In genomic region chr17:60086822-60087591, GRCh38 we compare ENCODE assay signal across 14 cellular contexts. TPM values are rescaled to one million over a fixed set of nuclear protein-coding genes. Genes with fewer than 3 reads are reported as not detected.
DNase-seq lines count a peak whose midpoint lies in the region; ATAC-seq, FAIRE-seq and TF ChIP-seq lines count a peak whose summit lies in the region.
"Had no signal": no experiment of that assay in that cellular context is flagged by ENCODE, and none has a peak within 500 bp of the region (broad histone marks: within the 10 kb centered on the region; RNA-seq: fewer than 3 reads in every experiment).

No MANE protein-coding gene starts in this region.

- peaks cover 0 to 4% of the 10 kb centered on the region in 2 donors for H3K36me3 Mint-ChIP-seq in CD14-positive monocyte

- H3K4me3 ChIP-seq in NB4 (ENCODE audit: low read depth, low read length) (no peak overlapping the region), bronchial epithelial cell (ENCODE audit: low read depth, low read length) (peak overlapping the region; percentile 3), lung (no peak overlapping the region), dorsolateral prefrontal cortex (peak overlapping the region in 4 of 59 donors; percentile 1 to 37 (median 12))
- H3K4me3 ChIP-seq: gastrocnemius medialis, PC-9 had no signal

- no peak for ATAC-seq in lung (ENCODE audit: insufficient read depth, low FRiP score)
- no peak for ATAC-seq in HG02938 (IDR thresholded peaks at IDR 0.05; ENCODE audit: unreplicated experiment)
- ATAC-seq: activated CD4-positive, alpha-beta T cell treated with anti-CD3 and anti-CD28 coated beads for 36 hours; gastrocnemius medialis had no signal

- TF ChIP-seq CTCF in CD14-positive monocyte (IDR thresholded peaks at IDR 0.05) (no peak), NB4 (IDR thresholded peaks at IDR 0.05; ENCODE audit: low read depth, low read length) (no peak), bronchial epithelial cell (IDR thresholded peaks at IDR 0.05; ENCODE audit: insufficient read depth, low read length, severe bottlenecking) (no peak), lung (IDR thresholded peaks at IDR 0.05; ENCODE audit: control extremely low read depth, extremely low read depth) (no peak), dorsolateral prefrontal cortex (IDR thresholded peaks at IDR 0.05 in 54 of 56, conservative IDR thresholded peaks at IDR 0.05 in 2 of 56; ENCODE audit: low read depth in 1 of 56, partially characterized antibody in 56 of 56) (no peak)

- peak overlapping the region; percentile 13 to 89 (median 79) for H3K27ac Mint-ChIP-seq in CD14-positive monocyte
- H3K27ac Mint-ChIP-seq: activated CD4-positive, alpha-beta T cell treated with anti-CD3 and anti-CD28 coated beads for 36 hours had no signal

- no peak for FAIRE-seq in bronchial epithelial cell (lab: Jason Lieb, UNC)

- H3K27me3 Mint-ChIP-seq in CD14-positive monocyte (ENCODE audit: low read depth in 3 of 3) = peaks cover 0 to 4% (median 0%) of the 10 kb centered on the region in 3 donors

- peaks cover 0 to 2% of the 10 kb centered on the region in 2 donors for H3K4me1 ChIP-seq in lung (ENCODE audit: control insufficient read depth in 2 of 2, insufficient read depth in 2 of 2, low read length in 2 of 2)
- H3K4me1 ChIP-seq: gastrocnemius medialis had no signal

- no peaks in the 10 kb centered on the region for H3K9me3 Mint-ChIP-seq in CD14-positive monocyte

- 52 to 54% methylated on average over 6 of the region's 6 CpGs for WGBS in lung, 2 donors

- TF ChIP-seq POLR2A in NB4 (IDR thresholded peaks at IDR 0.05; ENCODE audit: extremely low read depth, insufficient read length) = no peak

- H3K27me3 ChIP-seq in bronchial epithelial cell (ENCODE audit: control insufficient read depth, insufficient read depth, low read length) (no peaks in the 10 kb centered on the region), lung (ENCODE audit: control insufficient read depth, insufficient read depth) (no peaks in the 10 kb centered on the region), dorsolateral prefrontal cortex (no peaks in the 10 kb centered on the region)
- H3K27me3 ChIP-seq: gastrocnemius medialis had no signal

- H3K27ac ChIP-seq in lung (ENCODE audit: low read depth in 1 of 2, low read length in 1 of 2) = peak overlapping the region in 1 of 2 donors; percentile 74
- no peak overlapping the region for H3K27ac ChIP-seq in dorsolateral prefrontal cortex
- H3K27ac ChIP-seq: gastrocnemius medialis, PC-9 had no signal

- H3K4me3 Mint-ChIP-seq in CD14-positive monocyte = peak overlapping the region in 1 of 2 donors; percentile 73
- H3K4me3 Mint-ChIP-seq: activated CD4-positive, alpha-beta T cell treated with anti-CD3 and anti-CD28 coated beads for 36 hours had no signal

- DNase-seq in CD14-positive monocyte (ENCODE audit: low spot score) = peak; percentile 60
- peak; percentile 28 for DNase-seq in NB4 (ENCODE audit: low read depth)
- peak; percentile 33 for DNase-seq in bronchial epithelial cell (ENCODE audit: low read depth)
- peak; percentile 54 for DNase-seq in lung (ENCODE audit: low spot score)
- DNase-seq in dorsolateral prefrontal cortex = no peak
- no peak for DNase-seq in HuH-7.5 (ENCODE audit: low spot score)
- no peak for DNase-seq in NCI-H1694 treated with DMSO at 0.1 percent for 48 hours (lab: John Stamatoyannopoulos, UW)
- DNase-seq: activated CD4-positive, alpha-beta T cell treated with anti-CD3 and anti-CD28 coated beads for 36 hours; Calu3; gastrocnemius medialis; KBM-7; PC-9; stimulated activated CD4-positive, alpha-beta T cell treated with anti-CD3 and anti-CD28 coated beads, Interleukin-2, amount 100 ng/mL, for 48 hours had no signal

- peaks cover 59% of the 10 kb centered on the region for H3K4me1 Mint-ChIP-seq in CD14-positive monocyte
- H3K4me1 Mint-ChIP-seq: activated CD4-positive, alpha-beta T cell treated with anti-CD3 and anti-CD28 coated beads for 36 hours had no signal

- no peaks in the 10 kb centered on the region for H3K9me3 ChIP-seq in lung (ENCODE audit: control insufficient read depth in 2 of 2, insufficient read depth in 1 of 2, low read length in 1 of 2)
- H3K9me3 ChIP-seq: gastrocnemius medialis had no signal

- intact Hi-C loops in CD14-positive monocyte (cut with micrococcal nuclease) (no loop called here), dorsolateral prefrontal cortex (cut with DNase I) (no loop called here)

- H3K36me3 ChIP-seq in bronchial epithelial cell (ENCODE audit: control insufficient read depth, insufficient read depth, low read length) = no peaks in the 10 kb centered on the region
- H3K36me3 ChIP-seq in lung (ENCODE audit: control insufficient read depth in 2 of 2, insufficient read depth in 2 of 2, low read length in 2 of 2) = peaks cover 0 to 1% of the 10 kb centered on the region in 2 donors
- H3K36me3 ChIP-seq: gastrocnemius medialis had no signal

RNA-seq across cellular contexts. Expression of gene HEATR6, which starts 8.3 kb away (rescaled TPM):
- polyA plus RNA-seq in CD14-positive monocyte (1 to 10 TPM; 4.6 to 7.1 TPM), lung (1 to 10 TPM; 7.1 to 8.1 TPM)
- total RNA-seq in bronchial epithelial cell (11.1 and 14.2 TPM in 2 replicates), lung (10 to 100 TPM; 19.5 to 23.3 TPM), dorsolateral prefrontal cortex (10 to 100 TPM; 16.1 to 40.4 (median 23.7) TPM)

Comparison
In these comparisons a context has a peak if more than half of its experiments do, and no peak if none do; other contexts are left out.
1. DNase-seq: peak in CD14-positive monocyte (single experiment), NB4 (single experiment), bronchial epithelial cell (single experiment) and lung (single experiment); none in dorsolateral prefrontal cortex (0 of 10), HuH-7.5 (single experiment) and NCI-H1694 treated with DMSO at 0.1 percent for 48 hours (single experiment).